In genomic region chr14:50063876-50064420, GRCh38 we compare ENCODE assay signal across 12 cellular contexts. TPM values are rescaled to one million over a fixed set of nuclear protein-coding genes. Genes with fewer than 3 reads are reported as not detected.
DNase-seq lines count a peak whose midpoint lies in the region; ATAC-seq, FAIRE-seq and TF ChIP-seq lines count a peak whose summit lies in the region.
"Had no signal": no experiment of that assay in that cellular context is flagged by ENCODE, and none has a peak within 500 bp of the region (broad histone marks: within the 10 kb centered on the region; RNA-seq: fewer than 3 reads in every experiment).

No MANE protein-coding gene starts in this region.

- H3K4me1 ChIP-seq in RWPE2 (ENCODE audit: insufficient read depth, poor library complexity, severe bottlenecking) (peaks cover 45% of the 10 kb centered on the region), heart right ventricle (peaks cover 14 to 59% (median 21%) of the 10 kb centered on the region in 9 donors)

- no peak overlapping the region for H3K4me3 Mint-ChIP-seq in activated naive CD4-positive, alpha-beta T cell treated with anti-CD3 and anti-CD28 coated beads for 36 hours
- peak overlapping the region in 3 of 5 donors; percentile 39 to 82 (median 51) for H3K4me3 Mint-ChIP-seq in immature natural killer cell

- ATAC-seq in RWPE2 (ENCODE audit: low read depth): no peak
- ATAC-seq in HG02938 (IDR thresholded peaks at IDR 0.05; ENCODE audit: unreplicated experiment): no peak
- ATAC-seq in heart right ventricle: no peak

- 94% methylated on average over 9 of the region's 9 CpGs for WGBS in heart right ventricle, 2 donors

- no peaks in the 10 kb centered on the region for H3K9me3 Mint-ChIP-seq in activated naive CD4-positive, alpha-beta T cell treated with anti-CD3 and anti-CD28 coated beads for 36 hours
- H3K9me3 Mint-ChIP-seq in immature natural killer cell: no peaks in the 10 kb centered on the region

- H3K27me3 Mint-ChIP-seq in activated naive CD4-positive, alpha-beta T cell treated with anti-CD3 and anti-CD28 coated beads for 36 hours (ENCODE audit: low read depth): no peaks in the 10 kb centered on the region
- peaks cover 5 to 9% (median 8%) of the 10 kb centered on the region in 3 donors for H3K27me3 Mint-ChIP-seq in immature natural killer cell (ENCODE audit: low read depth in 3 of 3)

- CTCF ChIA-PET in activated naive CD4-positive, alpha-beta T cell treated with anti-CD3 and anti-CD28 coated beads for 36 hours (lab: Charles Lee): interaction anchor here (0.5 to 5.4 kb wide), 12 partner anchors 18 to 296 kb away, joined by 3 to 34 read pairs (median 4); partner anchors contain the start of genes KLHDC2 and NEMF

- TF ChIP-seq CTCF in RWPE2 (IDR thresholded peaks at IDR 0.05; ENCODE audit: poor library complexity, severe bottlenecking) (no peak), heart right ventricle (IDR thresholded peaks at IDR 0.05) (no peak)

- no peak for DNase-seq in activated naive CD4-positive, alpha-beta T cell treated with anti-CD3 and anti-CD28 coated beads for 36 hours
- no peak for DNase-seq in activated naive CD4-positive, alpha-beta T cell treated with Interleukin-2 at 50 U/mL for 16 hours
- DNase-seq in RWPE2 (ENCODE audit: low spot score) (no peak), immature natural killer cell (no peak), urothelium cell line (ENCODE audit: low spot score) (no peak), heart right ventricle (no peak), retina (no peak)
- DNase-seq: activated CD4-positive, alpha-beta T cell treated with anti-CD3 and anti-CD28 coated beads for 1 hour; uterus had no signal

- intact Hi-C loops in activated naive CD4-positive, alpha-beta T cell treated with anti-CD3 and anti-CD28 coated beads for 36 hours (cut with micrococcal nuclease): loop anchor here (2.0 to 5.0 kb wide), 2 partner anchors 51 to 442 kb away; partner anchors contain the start of genes MGAT2 and RPL36AL
- intact Hi-C loops in heart right ventricle (cut with DNase I): loop anchor here in 1 of 10 donors (5.0 kb wide), 1 partner anchor 62 kb away; no protein-coding TSS in a partner anchor

- H3K9me3 ChIP-seq in RWPE2 (ENCODE audit: severe bottlenecking) (no peaks in the 10 kb centered on the region), heart right ventricle (no peaks in the 10 kb centered on the region)
- H3K9me3 ChIP-seq: esophagus muscularis mucosa, uterus had no signal

- H3K4me3 ChIP-seq in RWPE2 (ENCODE audit: severe bottlenecking): no peak overlapping the region
- no peak overlapping the region for H3K4me3 ChIP-seq in heart right ventricle
- H3K4me3 ChIP-seq: esophagus muscularis mucosa, hepatocyte, uterus had no signal

- H3K27ac ChIP-seq in RWPE2 (ENCODE audit: poor library complexity, severe bottlenecking) (peak overlapping the region; percentile 98), heart right ventricle (peak overlapping the region in 1 of 10 donors; percentile 92)
- H3K27ac ChIP-seq: esophagus muscularis mucosa, hepatocyte had no signal

- H3K36me3 ChIP-seq in RWPE2 (ENCODE audit: low read depth) (no peaks in the 10 kb centered on the region), heart right ventricle (no peaks in the 10 kb centered on the region)
- H3K36me3 ChIP-seq: esophagus muscularis mucosa, uterus had no signal

- H3K27me3 ChIP-seq in RWPE2 (ENCODE audit: insufficient read depth, poor library complexity, severe bottlenecking) (no peaks in the 10 kb centered on the region), heart right ventricle (no peaks in the 10 kb centered on the region)
- H3K27me3 ChIP-seq: esophagus muscularis mucosa, hepatocyte, uterus had no signal

- H3K27ac Mint-ChIP-seq in activated naive CD4-positive, alpha-beta T cell treated with anti-CD3 and anti-CD28 coated beads for 36 hours: peak overlapping the region; percentile 14
- H3K27ac Mint-ChIP-seq in immature natural killer cell: peak overlapping the region; percentile 98 to 100 (median 100)

- H3K36me3 Mint-ChIP-seq in activated naive CD4-positive, alpha-beta T cell treated with anti-CD3 and anti-CD28 coated beads for 36 hours (ENCODE audit: low read depth): peaks cover 2% of the 10 kb centered on the region
- peaks cover 0 to 11% (median 8%) of the 10 kb centered on the region in 3 donors for H3K36me3 Mint-ChIP-seq in immature natural killer cell

- H3K4me1 Mint-ChIP-seq in activated naive CD4-positive, alpha-beta T cell treated with anti-CD3 and anti-CD28 coated beads for 36 hours (ENCODE audit: low read depth): peaks cover 79% of the 10 kb centered on the region
- H3K4me1 Mint-ChIP-seq in immature natural killer cell: peaks cover 78 to 81% of the 10 kb centered on the region in 2 donors

- FAIRE-seq in urothelium cell line (lab: Jason Lieb, UNC): peak; percentile 58

RNA-seq across cellular contexts. Expression of gene VCPKMT, which starts 52.4 kb away (rescaled TPM):
- 10 to 100 TPM in 1 of 2 experiments, 1 to 10 TPM in 1; 9.6 to 10.5 TPM for total RNA-seq in activated naive CD4-positive, alpha-beta T cell treated with anti-CD3 and anti-CD28 coated beads for 36 hours
- polyA plus RNA-seq in immature natural killer cell: 10 to 100 TPM in 2 of 3 donors, 1 to 10 TPM in 1; 7.8 to 19.2 (median 14.4) TPM
- 1 to 10 TPM; 1.9 to 4.7 (median 3.0) TPM for total RNA-seq in heart right ventricle
- 10 to 100 TPM in 1 of 2 donors, 1 to 10 TPM in 1; 3.4 to 28.5 TPM for polyA plus RNA-seq in heart right ventricle
